Comparison of ENCODE assay signal across 1 cellular context in genomic region chr10:101014230-101014884, GRCh38.
TF ChIP-seq lines count a peak whose summit lies in the region.

No MANE protein-coding gene starts in this region.

TF ChIP-seq in HCT116, 20 proteins besides CTCF, POLR2A, EP300 and RAD21:
- TF ChIP-seq EZH2 (IDR thresholded peaks at IDR 0.05) (no peak), SIN3A (IDR thresholded peaks at IDR 0.05; ENCODE audit: low read depth) (no peak), EGR1 (IDR thresholded peaks at IDR 0.05; ENCODE audit: low read depth) (no peak), REST (IDR thresholded peaks at IDR 0.05; ENCODE audit: low read depth) (no peak), ZFX (IDR thresholded peaks at IDR 0.05) (no peak), TCF7L2 (IDR thresholded peaks at IDR 0.05; ENCODE audit: borderline replicate concordance, extremely low read depth, insufficient read depth, insufficient read length) (no peak), SRF (IDR thresholded peaks at IDR 0.05; ENCODE audit: low read depth) (no peak), CEBPB (IDR thresholded peaks at IDR 0.05; ENCODE audit: low read depth) (no peak), ELF1 (IDR thresholded peaks at IDR 0.05; ENCODE audit: borderline replicate concordance, low read depth) (no peak), SP1 (IDR thresholded peaks at IDR 0.05; ENCODE audit: low read depth) (no peak), ZNF274 (IDR thresholded peaks at IDR 0.05; ENCODE audit: low read depth, low read length) (no peak), JUND (IDR thresholded peaks at IDR 0.05) (no peak), EZH2phosphoT487 (IDR thresholded peaks at IDR 0.05; ENCODE audit: borderline replicate concordance) (no peak), CBX3 (IDR thresholded peaks at IDR 0.05; ENCODE audit: low read depth) (no peak), POLR2AphosphoS5 (IDR thresholded peaks at IDR 0.05; ENCODE audit: low read depth, low read length) (no peak), ZBTB33 (IDR thresholded peaks at IDR 0.05; ENCODE audit: extremely low read depth, insufficient replicate concordance, low read length) (no peak), FOSL1 (IDR thresholded peaks at IDR 0.05; ENCODE audit: low read depth) (no peak), YY1 (IDR thresholded peaks at IDR 0.05; ENCODE audit: extremely low read depth, insufficient replicate concordance, low read depth, low read length) (no peak), MAX (IDR thresholded peaks at IDR 0.05) (no peak)
- TF ChIP-seq, protein P1, sequence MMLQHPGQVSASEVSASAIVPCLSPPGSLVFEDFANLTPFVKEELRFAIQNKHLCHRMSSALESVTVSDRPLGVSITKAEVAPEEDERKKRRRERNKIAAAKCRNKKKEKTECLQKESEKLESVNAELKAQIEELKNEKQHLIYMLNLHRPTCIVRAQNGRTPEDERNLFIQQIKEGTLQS (IDR thresholded peaks at IDR 0.05), result no peak
